Comparison of ENCODE assay signal across 2 cellular contexts in genomic region chr3:149638401-149639092, GRCh38.
A peak's percentile ranks its signal among the peaks of the same experiment; 100 is the strongest.
TF ChIP-seq lines count a peak whose summit lies in the region.

No MANE protein-coding gene starts in this region.

TF ChIP-seq in IMR-90, 13 proteins besides CTCF, POLR2A, EP300 and RAD21:
- TF ChIP-seq RCOR1 (IDR thresholded peaks at IDR 0.05; ENCODE audit: insufficient replicate concordance, low read length): no peak
- no peak for TF ChIP-seq MAFK (IDR thresholded peaks at IDR 0.05; ENCODE audit: low read depth, low read length)
- TF ChIP-seq RFX5 (IDR thresholded peaks at IDR 0.05; ENCODE audit: low read depth, low read length): no peak
- TF ChIP-seq, protein P1, sequence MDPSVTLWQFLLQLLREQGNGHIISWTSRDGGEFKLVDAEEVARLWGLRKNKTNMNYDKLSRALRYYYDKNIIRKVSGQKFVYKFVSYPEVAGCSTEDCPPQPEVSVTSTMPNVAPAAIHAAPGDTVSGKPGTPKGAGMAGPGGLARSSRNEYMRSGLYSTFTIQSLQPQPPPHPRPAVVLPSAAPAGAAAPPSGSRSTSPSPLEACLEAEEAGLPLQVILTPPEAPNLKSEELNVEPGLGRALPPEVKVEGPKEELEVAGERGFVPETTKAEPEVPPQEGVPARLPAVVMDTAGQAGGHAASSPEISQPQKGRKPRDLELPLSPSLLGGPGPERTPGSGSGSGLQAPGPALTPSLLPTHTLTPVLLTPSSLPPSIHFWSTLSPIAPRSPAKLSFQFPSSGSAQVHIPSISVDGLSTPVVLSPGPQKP (IDR thresholded peaks at IDR 0.05; ENCODE audit: borderline replicate concordance, low read depth, low read length): no peak
- TF ChIP-seq FOS (IDR thresholded peaks at IDR 0.05; ENCODE audit: low read depth, low read length): no peak
- TF ChIP-seq NFE2L2 (IDR thresholded peaks at IDR 0.05; ENCODE audit: low read depth, low read length): no peak
- TF ChIP-seq SMC3 (IDR thresholded peaks at IDR 0.05; ENCODE audit: low read depth, low read length): no peak
- TF ChIP-seq MXI1 (IDR thresholded peaks at IDR 0.05; ENCODE audit: borderline replicate concordance, low read depth, low read length): no peak
- no peak for TF ChIP-seq CHD1 (IDR thresholded peaks at IDR 0.05; ENCODE audit: low read depth, low read length)
- TF ChIP-seq CEBPB (IDR thresholded peaks at IDR 0.05; ENCODE audit: low read depth, low read length): no peak
- no peak for TF ChIP-seq BHLHE40 (IDR thresholded peaks at IDR 0.05; ENCODE audit: low read depth, low read length)
- no peak for TF ChIP-seq MAZ (IDR thresholded peaks at IDR 0.05; ENCODE audit: borderline replicate concordance, low read depth, low read length)
- TF ChIP-seq, protein P2, sequence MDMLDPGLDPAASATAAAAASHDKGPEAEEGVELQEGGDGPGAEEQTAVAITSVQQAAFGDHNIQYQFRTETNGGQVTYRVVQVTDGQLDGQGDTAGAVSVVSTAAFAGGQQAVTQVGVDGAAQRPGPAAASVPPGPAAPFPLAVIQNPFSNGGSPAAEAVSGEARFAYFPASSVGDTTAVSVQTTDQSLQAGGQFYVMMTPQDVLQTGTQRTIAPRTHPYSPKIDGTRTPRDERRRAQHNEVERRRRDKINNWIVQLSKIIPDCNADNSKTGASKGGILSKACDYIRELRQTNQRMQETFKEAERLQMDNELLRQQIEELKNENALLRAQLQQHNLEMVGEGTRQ (IDR thresholded peaks at IDR 0.05; ENCODE audit: low read depth, low read length): no peak
TF ChIP-seq in IMR-90: peak in this region for 0.

TF ChIP-seq in HepG2, 621 proteins besides CTCF, POLR2A, EP300 and RAD21:
- TF ChIP-seq CBX2 (IDR thresholded peaks at IDR 0.05; ENCODE audit: low read depth, low read length): no peak
- no peak for TF ChIP-seq CBX2 (CRISPR knock-in tag; IDR thresholded peaks at IDR 0.05; ENCODE audit: low read depth)
- no peak for TF ChIP-seq DPF2 (CRISPR knock-in tag; IDR thresholded peaks at IDR 0.05; ENCODE audit: borderline replicate concordance, low read depth)
- TF ChIP-seq NR2C2 (CRISPR knock-in tag; IDR thresholded peaks at IDR 0.05; ENCODE audit: borderline replicate concordance): 0 out of 2 replicates have a peak, but pooled peaks have one; percentile 13
